In genomic region chr17:7914771-7915610, GRCh38 we compare ENCODE assay signal across 1 cellular context.
A peak's percentile ranks its signal among the peaks of the same experiment; 100 is the strongest.
TF ChIP-seq lines count a peak whose summit lies in the region.

No MANE protein-coding gene starts in this region.

TF ChIP-seq in IMR-90, 13 proteins besides CTCF, POLR2A, EP300 and RAD21:
- no peak for TF ChIP-seq MXI1 (IDR thresholded peaks at IDR 0.05; ENCODE audit: borderline replicate concordance, low read depth, low read length)
- no peak for TF ChIP-seq NFE2L2 (IDR thresholded peaks at IDR 0.05; ENCODE audit: low read depth, low read length)
- no peak for TF ChIP-seq CEBPB (IDR thresholded peaks at IDR 0.05; ENCODE audit: low read depth, low read length)
- TF ChIP-seq RCOR1 (IDR thresholded peaks at IDR 0.05; ENCODE audit: insufficient replicate concordance, low read length), result no peak
- no peak for TF ChIP-seq MAFK (IDR thresholded peaks at IDR 0.05; ENCODE audit: low read depth, low read length)
- TF ChIP-seq MAZ (IDR thresholded peaks at IDR 0.05; ENCODE audit: borderline replicate concordance, low read depth, low read length), result 0 out of 2 replicates have a peak, but pooled peaks have one; percentile 1
- TF ChIP-seq USF2 (IDR thresholded peaks at IDR 0.05; ENCODE audit: low read depth, low read length), result no peak; the same call in 1 of the 2 replicates
- no peak for TF ChIP-seq SMC3 (IDR thresholded peaks at IDR 0.05; ENCODE audit: low read depth, low read length)
